ENCODE assay signal across 8 cellular contexts in the genomic region with DNA sequence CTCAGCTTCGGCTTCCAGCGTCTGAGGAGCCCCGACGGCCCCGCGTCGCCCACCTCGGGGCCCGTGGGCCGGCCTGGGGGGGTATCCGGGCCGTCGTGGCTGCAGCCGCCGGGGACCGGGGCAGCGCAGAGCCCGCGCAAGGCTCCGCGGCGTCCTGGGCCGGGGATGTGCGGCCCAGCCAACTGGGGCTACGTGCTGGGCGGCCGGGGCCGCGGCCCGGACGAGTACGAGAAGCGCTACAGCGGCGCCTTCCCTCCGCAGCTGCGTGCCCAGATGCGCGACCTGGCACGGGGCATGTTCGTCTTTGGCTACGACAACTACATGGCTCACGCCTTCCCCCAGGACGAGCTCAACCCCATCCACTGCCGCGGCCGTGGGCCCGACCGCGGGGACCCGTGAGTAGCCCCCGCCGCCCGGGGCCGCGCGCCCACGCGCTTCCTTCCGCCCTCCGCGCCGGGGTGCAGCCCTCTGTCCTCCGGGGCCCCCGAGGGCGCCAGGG. TPM values are rescaled to one million over a fixed set of nuclear protein-coding genes. Genes with fewer than 3 reads are reported as not detected.
DNase-seq lines count a peak whose midpoint lies in the region; ATAC-seq, FAIRE-seq and TF ChIP-seq lines count a peak whose summit lies in the region.

No MANE protein-coding gene starts in this region.

- 0 to 1% methylated on average over 35 to 66 of the region's 66 CpGs for WGBS in pancreas, 2 donors

- H3K27me3 Mint-ChIP-seq in activated naive CD4-positive, alpha-beta T cell treated with anti-CD3 and anti-CD28 coated beads, Interleukin-2, amount 10 ng/mL, durations not matched to agents 7 days and 5 days, result no peaks in the 10 kb centered on the region

- H3K27ac ChIP-seq in PC-9 (peak overlapping the region; percentile 61), pancreas (peak overlapping the region; percentile 95 to 99 (median 97))

- H3K27ac Mint-ChIP-seq in activated naive CD4-positive, alpha-beta T cell treated with anti-CD3 and anti-CD28 coated beads, Interleukin-2, amount 10 ng/mL, durations not matched to agents 7 days and 5 days, result peak overlapping the region; percentile 95

- H3K9me2 ChIP-seq in PC-9 (ENCODE audit: insufficient read depth), result no peaks in the 10 kb centered on the region

- TF ChIP-seq CTCF in PC-9 (conservative IDR thresholded peaks at IDR 0.05) (no peak), pancreas (IDR thresholded peaks at IDR 0.05) (no peak)

- H3K36me3 ChIP-seq in PC-9 (ENCODE audit: low read depth), result no peaks in the 10 kb centered on the region
- no peaks in the 10 kb centered on the region for H3K36me3 ChIP-seq in pancreas

- POLR2A ChIA-PET in PC-9 (lab: Charles Lee; ENCODE audit: unreplicated experiment), result no interaction called here

- DNase-seq in PC-9 (no peak), Right ventricle myocardium inferior (ENCODE audit: missing footprints) (peak; percentile 81), pancreas (peak; percentile 29 to 85 (median 62)), NCI-H2196 (lab: John Stamatoyannopoulos, UW; ENCODE audit: unreplicated experiment) (no peak)
- DNase-seq in activated naive CD4-positive, alpha-beta T cell treated with anti-CD3 and anti-CD28 coated beads, Interleukin-2, amount 10 ng/mL, durations not matched to agents 7 days and 5 days, result peak; percentile 61

- H4K20me1 ChIP-seq in PC-9 (ENCODE audit: insufficient read depth), result no peaks in the 10 kb centered on the region

- FAIRE-seq in pancreas (lab: Jason Lieb, UNC), result no peak

- H3K4me1 Mint-ChIP-seq in activated naive CD4-positive, alpha-beta T cell treated with anti-CD3 and anti-CD28 coated beads, Interleukin-2, amount 10 ng/mL, durations not matched to agents 7 days and 5 days, result peaks cover 43% of the 10 kb centered on the region

- H3K9me3 ChIP-seq in PC-9 (ENCODE audit: insufficient read depth, low read depth), result no peaks in the 10 kb centered on the region
- H3K9me3 ChIP-seq in pancreas, result no peaks in the 10 kb centered on the region

- intact Hi-C loops in PC-9 (cut with micrococcal nuclease; ENCODE audit: unreplicated experiment), result loop anchor here (2.0 to 5.0 kb wide), 2 partner anchors 65 to 211 kb away; partner anchors contain the start of genes ARL8B and BHLHE40
- intact Hi-C loops in Right ventricle myocardium inferior (cut with DNase I), result loop anchor here (1.0 to 5.0 kb wide), 2 partner anchors 66 to 476 kb away; partner anchors contain the start of gene ARL8B
- intact Hi-C loops in pancreas (cut with DNase I), result loop anchor here in 1 of 3 donors (10.0 kb wide), 1 partner anchor 63 kb away; the partner anchor contains the start of gene ARL8B

- no peak overlapping the region for H2AFZ ChIP-seq in PC-9

- CTCF ChIA-PET in PC-9 (lab: Charles Lee), result interaction anchor here (1.4 kb wide), 1 partner anchor 9 kb away, joined by 3 read pairs; no protein-coding TSS in a partner anchor
- CTCF ChIA-PET in activated naive CD4-positive, alpha-beta T cell treated with anti-CD3 and anti-CD28 coated beads, Interleukin-2, amount 10 ng/mL, durations not matched to agents 7 days and 5 days (lab: Charles Lee), result interaction anchor here (1.6 to 2.2 kb wide), 2 partner anchors 10 to 65 kb away, joined by 4 to 17 read pairs; partner anchors contain the start of gene ARL8B

- H3K4me3 ChIP-seq in PC-9, result peak overlapping the region; percentile 78
- H3K4me3 ChIP-seq in pancreas, result peak overlapping the region; percentile 61 to 99 (median 94)

- H3K79me2 ChIP-seq in PC-9 (ENCODE audit: low read depth), result peaks cover 51% of the 10 kb centered on the region

- peaks cover 39% of the 10 kb centered on the region for H3K36me3 Mint-ChIP-seq in activated naive CD4-positive, alpha-beta T cell treated with anti-CD3 and anti-CD28 coated beads, Interleukin-2, amount 10 ng/mL, durations not matched to agents 7 days and 5 days

- peak overlapping the region; percentile 93 for H3K4me3 Mint-ChIP-seq in activated naive CD4-positive, alpha-beta T cell treated with anti-CD3 and anti-CD28 coated beads, Interleukin-2, amount 10 ng/mL, durations not matched to agents 7 days and 5 days

- H3K4me1 ChIP-seq in PC-9 (replicated peaks; ENCODE audit: insufficient read depth), result peaks cover 28% of the 10 kb centered on the region
- H3K4me1 ChIP-seq in pancreas, result peaks cover 0 to 44% (median 16%) of the 10 kb centered on the region in 3 donors

- no peaks in the 10 kb centered on the region for H3K9me3 Mint-ChIP-seq in activated naive CD4-positive, alpha-beta T cell treated with anti-CD3 and anti-CD28 coated beads, Interleukin-2, amount 10 ng/mL, durations not matched to agents 7 days and 5 days

- no peaks in the 10 kb centered on the region for H3K27me3 ChIP-seq in PC-9 (ENCODE audit: insufficient read depth, low read depth)
- no peaks in the 10 kb centered on the region for H3K27me3 ChIP-seq in pancreas

- 0 out of 2 replicates have a peak, but pooled peaks cover 5% of the 10 kb centered on the region for H3F3A ChIP-seq in PC-9 (ENCODE audit: insufficient read depth, low read depth)

- BruUV-seq in PC-9 (replicated peaks; lab: Mats Ljungman, UMichigan), result no TSS peak

- peak; percentile 23 for ATAC-seq in GM18867 (IDR thresholded peaks at IDR 0.05; ENCODE audit: unreplicated experiment)
- ATAC-seq in HG02840 (IDR thresholded peaks at IDR 0.05; ENCODE audit: low FRiP score, unreplicated experiment), result peak; percentile 17
- ATAC-seq in Right ventricle myocardium inferior, result peak; percentile 37
- ATAC-seq in pancreas, result peak; percentile 20 to 64 (median 44)
- no peak for ATAC-seq in GM18861 (IDR thresholded peaks at IDR 0.05; ENCODE audit: unreplicated experiment)

- H3K4me2 ChIP-seq in PC-9, result peak overlapping the region; percentile 88

RNA-seq across cellular contexts. Expression of gene EDEM1, which starts 0.5 kb away (rescaled TPM):
- total RNA-seq in PC-9 (2021), result 53.5 and 55.9 TPM in 2 replicates
- total RNA-seq in Right ventricle myocardium inferior, result 6.3 TPM
- 10 to 100 TPM; 24.4 to 37.9 (median 31.1) TPM for total RNA-seq in pancreas
- polyA plus RNA-seq in pancreas, result 1 to 10 TPM; 6.0 to 9.3 TPM

Comparison
In these comparisons a context has a peak if more than half of its experiments do, and no peak if none do; other contexts are left out.
1. DNase-seq: peak in activated naive CD4-positive, alpha-beta T cell treated with anti-CD3 and anti-CD28 coated beads, Interleukin-2, amount 10 ng/mL, durations not matched to agents 7 days and 5 days (single experiment), Right ventricle myocardium inferior (single experiment) and pancreas (6 of 6); none in PC-9 (0 of 2) and NCI-H2196 (single experiment).